In the genomic region with DNA sequence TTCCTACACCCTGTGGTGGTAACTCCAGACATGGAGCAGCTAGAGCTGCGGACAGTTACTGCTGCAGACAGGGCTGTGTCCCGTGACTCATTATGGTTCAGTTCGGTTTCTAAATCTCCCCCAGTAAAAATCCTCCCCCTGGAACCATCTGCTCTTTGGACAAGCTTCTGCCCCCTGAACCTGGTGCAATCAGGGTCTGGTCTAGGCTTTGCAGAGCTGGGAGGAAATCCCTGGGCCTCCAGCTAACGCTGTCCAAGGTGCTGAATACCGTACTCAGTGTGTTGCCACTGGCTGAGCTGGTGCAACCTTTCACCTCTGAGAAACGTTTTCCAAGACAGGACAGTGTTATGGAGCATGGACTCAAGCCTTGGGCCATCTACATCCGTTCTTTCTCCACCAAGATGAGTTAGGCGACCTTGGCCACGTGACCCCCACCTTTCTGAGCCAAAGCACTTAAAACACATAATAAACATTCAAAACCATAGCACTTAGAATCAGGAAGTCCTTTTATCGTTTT, we compare ENCODE assay signal across 1 cellular context.
TF ChIP-seq lines count a peak whose summit lies in the region.

No MANE protein-coding gene starts in this region.

TF ChIP-seq in HepG2, 621 proteins besides CTCF, POLR2A, EP300 and RAD21 (continued from another document and continues in another):
- TF ChIP-seq, protein P1, sequence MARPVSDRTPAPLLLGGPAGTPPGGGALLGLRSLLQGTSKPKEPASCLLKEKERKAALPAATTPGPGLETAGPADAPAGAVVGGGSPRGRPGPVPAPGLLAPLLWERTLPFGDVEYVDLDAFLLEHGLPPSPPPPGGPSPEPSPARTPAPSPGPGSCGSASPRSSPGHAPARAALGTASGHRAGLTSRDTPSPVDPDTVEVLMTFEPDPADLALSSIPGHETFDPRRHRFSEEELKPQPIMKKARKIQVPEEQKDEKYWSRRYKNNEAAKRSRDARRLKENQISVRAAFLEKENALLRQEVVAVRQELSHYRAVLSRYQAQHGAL (CRISPR knock-in tag; IDR thresholded peaks at IDR 0.05; ENCODE audit: not compliant biosample characterization): no peak
- TF ChIP-seq CAMTA2 (CRISPR knock-in tag; IDR thresholded peaks at IDR 0.05; ENCODE audit: borderline replicate concordance) (no peak; the same call in 1 of the 2 replicates), KDM2A (CRISPR knock-in tag; IDR thresholded peaks at IDR 0.05; ENCODE audit: borderline replicate concordance, low read depth) (peak; percentile 77), MED8 (CRISPR knock-in tag; IDR thresholded peaks at IDR 0.05; ENCODE audit: insufficient replicate concordance) (no peak), POLR2AphosphoS5 (IDR thresholded peaks at IDR 0.05; ENCODE audit: low read depth, low read length) (no peak), KAT8 (CRISPR knock-in tag; IDR thresholded peaks at IDR 0.05) (peak; percentile 74), KAT2B (IDR thresholded peaks at IDR 0.05; ENCODE audit: borderline replicate concordance, low read depth, low read length) (no peak), ZBTB3 (CRISPR knock-in tag; IDR thresholded peaks at IDR 0.05; ENCODE audit: borderline replicate concordance, low read depth) (no peak; the same call in 1 of the 2 replicates), TBX3 (IDR thresholded peaks at IDR 0.05; ENCODE audit: borderline replicate concordance) (no peak), RFX5 (IDR thresholded peaks at IDR 0.05; ENCODE audit: low read depth, low read length) (no peak), ZNF816 (CRISPR knock-in tag; IDR thresholded peaks at IDR 0.05; ENCODE audit: borderline replicate concordance) (peak; percentile 83), ZMYM2 (CRISPR knock-in tag; IDR thresholded peaks at IDR 0.05) (no peak), POGZ (CRISPR knock-in tag; IDR thresholded peaks at IDR 0.05) (peak; percentile 79), KLF9 (CRISPR knock-in tag; IDR thresholded peaks at IDR 0.05; ENCODE audit: low read depth) (peak; percentile 88; the same call in 1 of the 2 replicates), SCMH1 (CRISPR knock-in tag; IDR thresholded peaks at IDR 0.05; ENCODE audit: borderline replicate concordance) (0 out of 2 replicates have a peak, but pooled peaks have one; percentile 48), ZNF761 (CRISPR knock-in tag; conservative IDR thresholded peaks at IDR 0.05) (no peak), ZNF841 (CRISPR knock-in tag; IDR thresholded peaks at IDR 0.05; ENCODE audit: borderline replicate concordance) (peak; percentile 84)
- TF ChIP-seq, protein P2, sequence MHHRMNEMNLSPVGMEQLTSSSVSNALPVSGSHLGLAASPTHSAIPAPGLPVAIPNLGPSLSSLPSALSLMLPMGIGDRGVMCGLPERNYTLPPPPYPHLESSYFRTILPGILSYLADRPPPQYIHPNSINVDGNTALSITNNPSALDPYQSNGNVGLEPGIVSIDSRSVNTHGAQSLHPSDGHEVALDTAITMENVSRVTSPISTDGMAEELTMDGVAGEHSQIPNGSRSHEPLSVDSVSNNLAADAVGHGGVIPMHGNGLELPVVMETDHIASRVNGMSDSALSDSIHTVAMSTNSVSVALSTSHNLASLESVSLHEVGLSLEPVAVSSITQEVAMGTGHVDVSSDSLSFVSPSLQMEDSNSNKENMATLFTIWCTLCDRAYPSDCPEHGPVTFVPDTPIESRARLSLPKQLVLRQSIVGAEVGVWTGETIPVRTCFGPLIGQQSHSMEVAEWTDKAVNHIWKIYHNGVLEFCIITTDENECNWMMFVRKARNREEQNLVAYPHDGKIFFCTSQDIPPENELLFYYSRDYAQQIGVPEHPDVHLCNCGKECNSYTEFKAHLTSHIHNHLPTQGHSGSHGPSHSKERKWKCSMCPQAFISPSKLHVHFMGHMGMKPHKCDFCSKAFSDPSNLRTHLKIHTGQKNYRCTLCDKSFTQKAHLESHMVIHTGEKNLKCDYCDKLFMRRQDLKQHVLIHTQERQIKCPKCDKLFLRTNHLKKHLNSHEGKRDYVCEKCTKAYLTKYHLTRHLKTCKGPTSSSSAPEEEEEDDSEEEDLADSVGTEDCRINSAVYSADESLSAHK (CRISPR knock-in tag; IDR thresholded peaks at IDR 0.05; ENCODE audit: borderline replicate concordance): peak; percentile 95
- TF ChIP-seq, protein P3, sequence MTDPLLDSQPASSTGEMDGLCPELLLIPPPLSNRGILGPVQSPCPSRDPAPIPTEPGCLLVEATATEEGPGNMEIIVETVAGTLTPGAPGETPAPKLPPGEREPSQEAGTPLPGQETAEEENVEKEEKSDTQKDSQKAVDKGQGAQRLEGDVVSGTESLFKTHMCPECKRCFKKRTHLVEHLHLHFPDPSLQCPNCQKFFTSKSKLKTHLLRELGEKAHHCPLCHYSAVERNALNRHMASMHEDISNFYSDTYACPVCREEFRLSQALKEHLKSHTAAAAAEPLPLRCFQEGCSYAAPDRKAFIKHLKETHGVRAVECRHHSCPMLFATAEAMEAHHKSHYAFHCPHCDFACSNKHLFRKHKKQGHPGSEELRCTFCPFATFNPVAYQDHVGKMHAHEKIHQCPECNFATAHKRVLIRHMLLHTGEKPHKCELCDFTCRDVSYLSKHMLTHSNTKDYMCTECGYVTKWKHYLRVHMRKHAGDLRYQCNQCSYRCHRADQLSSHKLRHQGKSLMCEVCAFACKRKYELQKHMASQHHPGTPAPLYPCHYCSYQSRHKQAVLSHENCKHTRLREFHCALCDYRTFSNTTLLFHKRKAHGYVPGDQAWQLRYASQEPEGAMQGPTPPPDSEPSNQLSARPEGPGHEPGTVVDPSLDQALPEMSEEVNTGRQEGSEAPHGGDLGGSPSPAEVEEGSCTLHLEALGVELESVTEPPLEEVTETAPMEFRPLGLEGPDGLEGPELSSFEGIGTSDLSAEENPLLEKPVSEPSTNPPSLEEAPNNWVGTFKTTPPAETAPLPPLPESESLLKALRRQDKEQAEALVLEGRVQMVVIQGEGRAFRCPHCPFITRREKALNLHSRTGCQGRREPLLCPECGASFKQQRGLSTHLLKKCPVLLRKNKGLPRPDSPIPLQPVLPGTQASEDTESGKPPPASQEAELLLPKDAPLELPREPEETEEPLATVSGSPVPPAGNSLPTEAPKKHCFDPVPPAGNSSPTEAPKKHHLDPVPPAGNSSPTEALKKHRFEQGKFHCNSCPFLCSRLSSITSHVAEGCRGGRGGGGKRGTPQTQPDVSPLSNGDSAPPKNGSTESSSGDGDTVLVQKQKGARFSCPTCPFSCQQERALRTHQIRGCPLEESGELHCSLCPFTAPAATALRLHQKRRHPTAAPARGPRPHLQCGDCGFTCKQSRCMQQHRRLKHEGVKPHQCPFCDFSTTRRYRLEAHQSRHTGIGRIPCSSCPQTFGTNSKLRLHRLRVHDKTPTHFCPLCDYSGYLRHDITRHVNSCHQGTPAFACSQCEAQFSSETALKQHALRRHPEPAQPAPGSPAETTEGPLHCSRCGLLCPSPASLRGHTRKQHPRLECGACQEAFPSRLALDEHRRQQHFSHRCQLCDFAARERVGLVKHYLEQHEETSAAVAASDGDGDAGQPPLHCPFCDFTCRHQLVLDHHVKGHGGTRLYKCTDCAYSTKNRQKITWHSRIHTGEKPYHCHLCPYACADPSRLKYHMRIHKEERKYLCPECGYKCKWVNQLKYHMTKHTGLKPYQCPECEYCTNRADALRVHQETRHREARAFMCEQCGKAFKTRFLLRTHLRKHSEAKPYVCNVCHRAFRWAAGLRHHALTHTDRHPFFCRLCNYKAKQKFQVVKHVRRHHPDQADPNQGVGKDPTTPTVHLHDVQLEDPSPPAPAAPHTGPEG (CRISPR knock-in tag; IDR thresholded peaks at IDR 0.05): peak; percentile 83
- TF ChIP-seq, protein P4, sequence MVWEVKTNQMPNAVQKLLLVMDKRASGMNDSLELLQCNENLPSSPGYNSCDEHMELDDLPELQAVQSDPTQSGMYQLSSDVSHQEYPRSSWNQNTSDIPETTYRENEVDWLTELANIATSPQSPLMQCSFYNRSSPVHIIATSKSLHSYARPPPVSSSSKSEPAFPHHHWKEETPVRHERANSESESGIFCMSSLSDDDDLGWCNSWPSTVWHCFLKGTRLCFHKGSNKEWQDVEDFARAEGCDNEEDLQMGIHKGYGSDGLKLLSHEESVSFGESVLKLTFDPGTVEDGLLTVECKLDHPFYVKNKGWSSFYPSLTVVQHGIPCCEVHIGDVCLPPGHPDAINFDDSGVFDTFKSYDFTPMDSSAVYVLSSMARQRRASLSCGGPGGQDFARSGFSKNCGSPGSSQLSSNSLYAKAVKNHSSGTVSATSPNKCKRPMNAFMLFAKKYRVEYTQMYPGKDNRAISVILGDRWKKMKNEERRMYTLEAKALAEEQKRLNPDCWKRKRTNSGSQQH (CRISPR knock-in tag; IDR thresholded peaks at IDR 0.05; ENCODE audit: low read depth): peak; percentile 95
- TF ChIP-seq, protein P5, sequence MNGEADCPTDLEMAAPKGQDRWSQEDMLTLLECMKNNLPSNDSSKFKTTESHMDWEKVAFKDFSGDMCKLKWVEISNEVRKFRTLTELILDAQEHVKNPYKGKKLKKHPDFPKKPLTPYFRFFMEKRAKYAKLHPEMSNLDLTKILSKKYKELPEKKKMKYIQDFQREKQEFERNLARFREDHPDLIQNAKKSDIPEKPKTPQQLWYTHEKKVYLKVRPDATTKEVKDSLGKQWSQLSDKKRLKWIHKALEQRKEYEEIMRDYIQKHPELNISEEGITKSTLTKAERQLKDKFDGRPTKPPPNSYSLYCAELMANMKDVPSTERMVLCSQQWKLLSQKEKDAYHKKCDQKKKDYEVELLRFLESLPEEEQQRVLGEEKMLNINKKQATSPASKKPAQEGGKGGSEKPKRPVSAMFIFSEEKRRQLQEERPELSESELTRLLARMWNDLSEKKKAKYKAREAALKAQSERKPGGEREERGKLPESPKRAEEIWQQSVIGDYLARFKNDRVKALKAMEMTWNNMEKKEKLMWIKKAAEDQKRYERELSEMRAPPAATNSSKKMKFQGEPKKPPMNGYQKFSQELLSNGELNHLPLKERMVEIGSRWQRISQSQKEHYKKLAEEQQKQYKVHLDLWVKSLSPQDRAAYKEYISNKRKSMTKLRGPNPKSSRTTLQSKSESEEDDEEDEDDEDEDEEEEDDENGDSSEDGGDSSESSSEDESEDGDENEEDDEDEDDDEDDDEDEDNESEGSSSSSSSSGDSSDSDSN (CRISPR knock-in tag; IDR thresholded peaks at IDR 0.05): no peak
- TF ChIP-seq, protein P6, sequence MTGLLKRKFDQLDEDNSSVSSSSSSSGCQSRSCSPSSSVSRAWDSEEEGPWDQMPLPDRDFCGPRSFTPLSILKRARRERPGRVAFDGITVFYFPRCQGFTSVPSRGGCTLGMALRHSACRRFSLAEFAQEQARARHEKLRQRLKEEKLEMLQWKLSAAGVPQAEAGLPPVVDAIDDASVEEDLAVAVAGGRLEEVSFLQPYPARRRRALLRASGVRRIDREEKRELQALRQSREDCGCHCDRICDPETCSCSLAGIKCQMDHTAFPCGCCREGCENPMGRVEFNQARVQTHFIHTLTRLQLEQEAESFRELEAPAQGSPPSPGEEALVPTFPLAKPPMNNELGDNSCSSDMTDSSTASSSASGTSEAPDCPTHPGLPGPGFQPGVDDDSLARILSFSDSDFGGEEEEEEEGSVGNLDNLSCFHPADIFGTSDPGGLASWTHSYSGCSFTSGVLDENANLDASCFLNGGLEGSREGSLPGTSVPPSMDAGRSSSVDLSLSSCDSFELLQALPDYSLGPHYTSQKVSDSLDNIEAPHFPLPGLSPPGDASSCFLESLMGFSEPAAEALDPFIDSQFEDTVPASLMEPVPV (CRISPR knock-in tag; IDR thresholded peaks at IDR 0.05): no peak
- TF ChIP-seq, protein P7, sequence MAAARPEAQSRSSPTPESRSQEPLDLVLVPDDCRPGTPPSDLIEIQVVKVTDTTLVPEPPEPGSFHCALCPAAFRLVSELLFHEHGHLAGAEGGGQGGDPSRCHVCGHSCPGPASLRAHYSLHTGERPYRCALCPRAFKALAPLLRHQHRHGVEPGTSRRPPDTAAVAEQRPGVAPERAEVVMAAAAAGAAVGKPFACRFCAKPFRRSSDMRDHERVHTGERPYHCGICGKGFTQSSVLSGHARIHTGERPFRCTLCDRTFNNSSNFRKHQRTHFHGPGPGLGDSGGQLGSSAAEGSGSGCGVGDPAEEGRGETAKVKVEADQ (CRISPR knock-in tag; IDR thresholded peaks at IDR 0.05; ENCODE audit: borderline replicate concordance): no peak
- TF ChIP-seq, protein P8, sequence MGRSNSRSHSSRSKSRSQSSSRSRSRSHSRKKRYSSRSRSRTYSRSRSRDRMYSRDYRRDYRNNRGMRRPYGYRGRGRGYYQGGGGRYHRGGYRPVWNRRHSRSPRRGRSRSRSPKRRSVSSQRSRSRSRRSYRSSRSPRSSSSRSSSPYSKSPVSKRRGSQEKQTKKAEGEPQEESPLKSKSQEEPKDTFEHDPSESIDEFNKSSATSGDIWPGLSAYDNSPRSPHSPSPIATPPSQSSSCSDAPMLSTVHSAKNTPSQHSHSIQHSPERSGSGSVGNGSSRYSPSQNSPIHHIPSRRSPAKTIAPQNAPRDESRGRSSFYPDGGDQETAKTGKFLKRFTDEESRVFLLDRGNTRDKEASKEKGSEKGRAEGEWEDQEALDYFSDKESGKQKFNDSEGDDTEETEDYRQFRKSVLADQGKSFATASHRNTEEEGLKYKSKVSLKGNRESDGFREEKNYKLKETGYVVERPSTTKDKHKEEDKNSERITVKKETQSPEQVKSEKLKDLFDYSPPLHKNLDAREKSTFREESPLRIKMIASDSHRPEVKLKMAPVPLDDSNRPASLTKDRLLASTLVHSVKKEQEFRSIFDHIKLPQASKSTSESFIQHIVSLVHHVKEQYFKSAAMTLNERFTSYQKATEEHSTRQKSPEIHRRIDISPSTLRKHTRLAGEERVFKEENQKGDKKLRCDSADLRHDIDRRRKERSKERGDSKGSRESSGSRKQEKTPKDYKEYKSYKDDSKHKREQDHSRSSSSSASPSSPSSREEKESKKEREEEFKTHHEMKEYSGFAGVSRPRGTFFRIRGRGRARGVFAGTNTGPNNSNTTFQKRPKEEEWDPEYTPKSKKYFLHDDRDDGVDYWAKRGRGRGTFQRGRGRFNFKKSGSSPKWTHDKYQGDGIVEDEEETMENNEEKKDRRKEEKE (IDR thresholded peaks at IDR 0.05): no peak
- TF ChIP-seq, protein P9, sequence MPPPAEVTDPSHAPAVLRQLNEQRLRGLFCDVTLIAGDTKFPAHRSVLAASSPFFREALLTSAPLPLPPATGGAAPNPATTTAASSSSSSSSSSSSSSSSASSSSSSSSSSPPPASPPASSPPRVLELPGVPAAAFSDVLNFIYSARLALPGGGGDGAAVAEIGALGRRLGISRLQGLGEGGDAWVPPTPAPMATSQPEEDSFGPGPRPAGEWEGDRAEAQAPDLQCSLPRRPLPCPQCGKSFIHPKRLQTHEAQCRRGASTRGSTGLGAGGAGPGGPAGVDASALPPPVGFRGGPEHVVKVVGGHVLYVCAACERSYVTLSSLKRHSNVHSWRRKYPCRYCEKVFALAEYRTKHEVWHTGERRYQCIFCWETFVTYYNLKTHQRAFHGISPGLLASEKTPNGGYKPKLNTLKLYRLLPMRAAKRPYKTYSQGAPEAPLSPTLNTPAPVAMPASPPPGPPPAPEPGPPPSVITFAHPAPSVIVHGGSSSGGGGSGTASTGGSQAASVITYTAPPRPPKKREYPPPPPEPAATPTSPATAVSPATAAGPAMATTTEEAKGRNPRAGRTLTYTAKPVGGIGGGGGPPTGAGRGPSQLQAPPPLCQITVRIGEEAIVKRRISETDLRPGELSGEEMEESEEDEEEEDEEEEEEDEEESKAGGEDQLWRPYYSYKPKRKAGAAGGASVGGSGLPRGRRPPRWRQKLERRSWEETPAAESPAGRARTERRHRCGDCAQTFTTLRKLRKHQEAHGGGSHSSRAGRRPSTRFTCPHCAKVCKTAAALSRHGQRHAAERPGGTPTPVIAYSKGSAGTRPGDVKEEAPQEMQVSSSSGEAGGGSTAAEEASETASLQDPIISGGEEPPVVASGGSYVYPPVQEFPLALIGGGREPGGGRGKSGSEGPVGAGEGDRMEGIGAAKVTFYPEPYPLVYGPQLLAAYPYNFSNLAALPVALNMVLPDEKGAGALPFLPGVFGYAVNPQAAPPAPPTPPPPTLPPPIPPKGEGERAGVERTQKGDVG (CRISPR knock-in tag; IDR thresholded peaks at IDR 0.05; ENCODE audit: borderline replicate concordance): peak; percentile 59; the same call in 1 of the 2 replicates
